In the genomic region with DNA sequence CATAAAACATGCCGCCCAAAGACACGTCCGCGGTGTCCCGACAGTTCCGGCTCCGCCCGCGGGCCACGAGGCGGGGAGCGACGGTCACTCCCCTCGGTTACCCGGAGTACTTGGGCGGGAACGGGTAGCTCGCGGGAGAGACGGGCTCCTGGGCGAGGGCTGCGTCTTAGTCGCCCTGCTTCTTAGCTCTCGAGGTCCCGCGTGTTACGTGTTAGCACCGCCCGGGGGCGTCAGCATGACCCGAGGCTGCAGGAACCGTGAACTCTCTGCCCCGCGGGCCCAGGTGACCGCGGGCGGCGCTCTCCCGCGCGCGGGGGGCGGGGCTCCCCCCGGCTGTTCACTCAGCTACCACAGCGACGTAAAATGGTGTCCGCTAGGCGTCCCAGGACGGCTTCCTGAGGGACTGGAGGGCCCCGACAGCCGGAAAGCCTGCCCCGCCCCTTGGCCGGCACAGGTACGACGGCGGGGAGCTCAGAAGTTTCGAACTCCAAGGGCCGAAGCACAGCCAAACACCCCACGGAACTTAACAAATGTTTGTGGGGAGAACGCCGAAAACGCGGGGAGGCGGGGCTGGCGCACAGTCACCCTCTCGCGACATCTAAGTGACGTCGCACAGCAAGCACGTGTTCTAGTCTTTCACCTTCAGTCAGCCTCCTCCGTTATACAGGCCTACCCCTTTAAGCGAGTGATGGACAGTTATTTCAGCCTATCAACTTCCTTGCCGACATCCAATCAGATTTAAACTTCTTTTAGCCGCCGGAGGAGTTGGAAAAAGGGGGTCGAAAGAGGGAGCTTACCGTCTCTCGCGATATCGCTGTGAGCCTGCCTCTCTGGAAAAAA, we compare ENCODE assay signal across 8 cellular contexts. TPM values are rescaled to one million over a fixed set of nuclear protein-coding genes. Genes with fewer than 3 reads are reported as not detected.
DNase-seq lines count a peak whose midpoint lies in the region; ATAC-seq and TF ChIP-seq lines count a peak whose summit lies in the region.

No MANE protein-coding gene starts in this region.

- peaks cover 26 to 28% of the 10 kb centered on the region in 2 donors for H3K36me3 Mint-ChIP-seq in CD14-positive monocyte

- H3K4me1 ChIP-seq in duodenal mucosa (ENCODE audit: control insufficient read depth in 1 of 2, insufficient read depth in 2 of 2, low read length in 2 of 2): peaks cover 50 to 63% of the 10 kb centered on the region in 2 donors

- H3K27me3 ChIP-seq in duodenal mucosa (ENCODE audit: control insufficient read depth in 1 of 2, insufficient read depth in 2 of 2, low read length in 2 of 2): no peaks in the 10 kb centered on the region

- peak overlapping the region; percentile 96 to 99 for H3K9ac ChIP-seq in duodenal mucosa (ENCODE audit: low read depth in 1 of 2, low read length in 2 of 2)

- H3K27ac ChIP-seq in duodenal mucosa (ENCODE audit: low read depth, low read length): peak overlapping the region; percentile 99

- H3K27me3 Mint-ChIP-seq in CD14-positive monocyte (ENCODE audit: low read depth in 3 of 3): peaks cover 0 to 1% (median 0%) of the 10 kb centered on the region in 3 donors

- TF ChIP-seq CTCF in CD14-positive monocyte (IDR thresholded peaks at IDR 0.05): peak; percentile 71

- no peak overlapping the region for H3K4me3 Mint-ChIP-seq in CD14-positive monocyte

- intact Hi-C loops in CD14-positive monocyte (cut with micrococcal nuclease): loop anchor here in 1 of 2 donors (5.0 kb wide), 1 partner anchor 69 kb away; a partner anchor contains a TSS

- H3K9me3 ChIP-seq in duodenal mucosa (ENCODE audit: control insufficient read depth in 1 of 2, low read length in 2 of 2): no peaks in the 10 kb centered on the region

- H3K27ac Mint-ChIP-seq in CD14-positive monocyte: no peak overlapping the region

- H3K36me3 ChIP-seq in duodenal mucosa (ENCODE audit: control insufficient read depth in 1 of 2, insufficient read depth in 2 of 2, low read length in 2 of 2): peaks cover 9 to 27% of the 10 kb centered on the region in 2 donors

- H3K4me3 ChIP-seq in duodenal mucosa (ENCODE audit: low read depth in 1 of 2, low read length in 2 of 2): peak overlapping the region; percentile 81 to 88

- H3K9me3 Mint-ChIP-seq in CD14-positive monocyte: peaks cover 0 to 3% (median 0%) of the 10 kb centered on the region in 7 donors

- peaks cover 47% of the 10 kb centered on the region for H3K4me1 Mint-ChIP-seq in CD14-positive monocyte

- DNase-seq in CD14-positive monocyte (ENCODE audit: low spot score) (peak; percentile 97), NCI-H748 treated with DMSO at 0.1 percent for 48 hours (lab: John Stamatoyannopoulos, UW) (peak; percentile 99), lung microvascular endothelial cell (ENCODE audit: low read depth in 2 of 2) (peak; percentile 100)
- DNase-seq in activated CD4-positive, alpha-beta T cell treated with anti-CD3 and anti-CD28 coated beads, Interleukin-2, amount 50 U/mL, for 48 hours: peak; percentile 92 to 95
- peak; percentile 89 to 93 (median 90) for DNase-seq in stimulated activated CD4-positive, alpha-beta T cell treated with anti-CD3 and anti-CD28 coated beads, TNF-alpha, amount 100 ng/mL, for 48 hours (ENCODE audit: low read depth in 3 of 3)

- ATAC-seq in GM19438 (IDR thresholded peaks at IDR 0.05; ENCODE audit: low read depth, unreplicated experiment) (peak; percentile 69), HG03565 (IDR thresholded peaks at IDR 0.05; ENCODE audit: unreplicated experiment) (peak; percentile 60)

RNA-seq across cellular contexts. Expression of a gene that starts 0.8 kb away (rescaled TPM):
- polyA plus RNA-seq in CD14-positive monocyte: 1 to 10 TPM; 6.7 to 7.5 TPM
- total RNA-seq in lung microvascular endothelial cell: 18.7 and 27.4 TPM in 2 replicates

RNA-seq across cellular contexts. Expression of a gene that starts 52.4 kb away (rescaled TPM):
- polyA plus RNA-seq in CD14-positive monocyte: under 1 TPM; 0.25 to 0.26 TPM
- total RNA-seq in lung microvascular endothelial cell: 0.20 and 0.65 TPM in 2 replicates

Comparison
In these comparisons a context has a peak if more than half of its experiments do, and no peak if none do; other contexts are left out.
1. Peak in every context shown above with its lines: DNase-seq, ATAC-seq, H3K4me3 ChIP-seq and H3K27ac ChIP-seq.